Comparison of ENCODE assay signal across 18 cellular contexts in genomic region chr16:54407596-54407995, GRCh38.
DNase-seq lines count a peak whose midpoint lies in the region; ATAC-seq, FAIRE-seq and TF ChIP-seq lines count a peak whose summit lies in the region.
"Had no signal": no experiment of that assay in that cellular context is flagged by ENCODE, and none has a peak within 500 bp of the region (broad histone marks: within the 10 kb centered on the region; RNA-seq: fewer than 3 reads in every experiment).

No MANE protein-coding gene starts in this region.

- peak; percentile 83 for DNase-seq in GM03348 (ENCODE audit: low spot score)
- DNase-seq in SK-N-SH, result no peak
- peak; percentile 27 for DNase-seq in epithelial cell of esophagus (ENCODE audit: low read depth)
- DNase-seq in retinal pigment epithelial cell (ENCODE audit: low read depth), result peak; percentile 25
- no peak for DNase-seq in pancreas
- no peak for DNase-seq in LoVo (ENCODE audit: low spot score)
- no peak for DNase-seq in activated T-cell treated with anti-CD3 and anti-CD28 coated beads, Interleukin-2, amount 50 U/mL, for 4 hours
- DNase-seq: activated CD8-positive, alpha-beta memory T cell treated with anti-CD3 and anti-CD28 coated beads for 24 hours; amygdala; CD4-positive, CD25-positive, alpha-beta regulatory T cell; NCI-H1105; Peyer's patch; stimulated activated CD4-positive, alpha-beta T cell treated with anti-CD3 and anti-CD28 coated beads, Interleukin-4, amount 100 ng/mL, for 4 hours had no signal

- H3K4me1 Mint-ChIP-seq in activated T-cell treated with anti-CD3 and anti-CD28 coated beads, Interleukin-2, amount 50 U/mL, for 4 hours (ENCODE audit: low read depth), result no peaks in the 10 kb centered on the region
- H3K4me1 Mint-ChIP-seq: CD4-positive, CD25-positive, alpha-beta regulatory T cell had no signal

- intact Hi-C loops in pancreas (cut with DNase I), result no loop called here

- H2AFZ ChIP-seq in SK-N-SH (ENCODE audit: low read depth), result no peak overlapping the region

- no peaks in the 10 kb centered on the region for H3K9me3 Mint-ChIP-seq in activated T-cell treated with anti-CD3 and anti-CD28 coated beads, Interleukin-2, amount 50 U/mL, for 4 hours

- H3K9me2 ChIP-seq in SK-N-SH, result no peaks in the 10 kb centered on the region

- H4K20me1 ChIP-seq in SK-N-SH (ENCODE audit: insufficient read depth), result no peaks in the 10 kb centered on the region

- no peak for TF ChIP-seq RAD21 in SK-N-SH (IDR thresholded peaks at IDR 0.05; ENCODE audit: low read length)

- H3K4me1 ChIP-seq in SK-N-SH (ENCODE audit: control insufficient read depth in 1 of 2, insufficient read depth in 2 of 2, low read depth in 1 of 2, low read length in 1 of 2), result peaks cover 0 to 6% of the 10 kb centered on the region in 2 experiments; a peak in 1 of 4 replicates
- H3K4me1 ChIP-seq in pancreas, result no peaks in the 10 kb centered on the region
- H3K4me1 ChIP-seq: Peyer's patch had no signal

- H3K4me2 ChIP-seq in SK-N-SH, result no peak overlapping the region

- TF ChIP-seq CTCF in SK-N-SH (IDR thresholded peaks at IDR 0.05), result no peak
- TF ChIP-seq CTCF in epithelial cell of esophagus (IDR thresholded peaks at IDR 0.05; ENCODE audit: insufficient read depth, low read depth, low read length, missing control alignments), result no peak
- TF ChIP-seq CTCF in retinal pigment epithelial cell (conservative IDR thresholded peaks at IDR 0.05; ENCODE audit: low read depth, low read length), result no peak
- no peak for TF ChIP-seq CTCF in pancreas (IDR thresholded peaks at IDR 0.05)

- no peak overlapping the region for H3K4me3 Mint-ChIP-seq in activated T-cell treated with anti-CD3 and anti-CD28 coated beads, Interleukin-2, amount 50 U/mL, for 4 hours
- H3K4me3 Mint-ChIP-seq: mesothelial cell of epicardium, WTC11 had no signal

- no peak overlapping the region; a peak in 1 of 4 replicates for H3K27ac ChIP-seq in SK-N-SH (ENCODE audit: low read depth in 2 of 2, low read length in 1 of 2)
- no peak overlapping the region for H3K27ac ChIP-seq in pancreas
- H3K27ac ChIP-seq: neutrophil, Peyer's patch had no signal

- ATAC-seq in pancreas, result no peak
- no peak for ATAC-seq in activated T-cell treated with anti-CD3 and anti-CD28 coated beads, Interleukin-2, amount 50 U/mL, for 4 hours
- ATAC-seq: GM12878, WTC11 had no signal

- H3K9me3 ChIP-seq in SK-N-SH (no peaks in the 10 kb centered on the region), pancreas (no peaks in the 10 kb centered on the region)
- H3K9me3 ChIP-seq: neutrophil, Peyer's patch had no signal

- H3F3A ChIP-seq in SK-N-SH (replicated peaks; ENCODE audit: insufficient read depth), result no peaks in the 10 kb centered on the region

- POLR2A ChIA-PET in SK-N-SH (lab: Yijun Ruan, JAX), result no interaction called here

- no peak overlapping the region for H3K9ac ChIP-seq in SK-N-SH

- CTCF ChIA-PET in SK-N-SH (lab: Yijun Ruan, JAX), result no interaction called here

- no peak overlapping the region for H3K4me3 ChIP-seq in SK-N-SH (ENCODE audit: low read depth in 2 of 2, low read length in 1 of 2)
- H3K4me3 ChIP-seq in epithelial cell of esophagus (ENCODE audit: low read length), result no peak overlapping the region
- H3K4me3 ChIP-seq in retinal pigment epithelial cell (ENCODE audit: low read length), result no peak overlapping the region
- no peak overlapping the region for H3K4me3 ChIP-seq in pancreas
- H3K4me3 ChIP-seq: GM12878, Peyer's patch had no signal

- H3K36me3 ChIP-seq in SK-N-SH (replicated peaks in 1 of 2; ENCODE audit: control insufficient read depth in 1 of 2, insufficient read depth in 2 of 2, low read length in 1 of 2), result no peaks in the 10 kb centered on the region
- no peaks in the 10 kb centered on the region for H3K36me3 ChIP-seq in pancreas
- H3K36me3 ChIP-seq: neutrophil, Peyer's patch had no signal

- no peak for FAIRE-seq in pancreas (lab: Jason Lieb, UNC)
- FAIRE-seq: colon, GM12878 had no signal

- TF ChIP-seq EP300 in SK-N-SH (IDR thresholded peaks at IDR 0.05; ENCODE audit: borderline replicate concordance in 1 of 2, low read depth in 1 of 2, low read length in 1 of 2), result no peak

- H3K27me3 ChIP-seq in SK-N-SH (ENCODE audit: insufficient read depth), result no peaks in the 10 kb centered on the region
- no peaks in the 10 kb centered on the region for H3K27me3 ChIP-seq in pancreas
- H3K27me3 ChIP-seq: Peyer's patch had no signal

- peaks cover 10% of the 10 kb centered on the region for H3K27me3 Mint-ChIP-seq in activated T-cell treated with anti-CD3 and anti-CD28 coated beads, Interleukin-2, amount 50 U/mL, for 4 hours (ENCODE audit: low read depth)
- H3K27me3 Mint-ChIP-seq: CD4-positive, CD25-positive, alpha-beta regulatory T cell had no signal

- no peaks in the 10 kb centered on the region for H3K36me3 Mint-ChIP-seq in activated T-cell treated with anti-CD3 and anti-CD28 coated beads, Interleukin-2, amount 50 U/mL, for 4 hours (ENCODE audit: insufficient read depth)
- H3K36me3 Mint-ChIP-seq: CD4-positive, CD25-positive, alpha-beta regulatory T cell; mesothelial cell of epicardium had no signal

- 22% methylated on average over 3 of the region's 3 CpGs for WGBS in SK-N-SH (ENCODE audit: low lambda C conversion rate)
- WGBS in pancreas, 2 donors, result 80 to 86% methylated on average over 3 of the region's 3 CpGs

- no peaks in the 10 kb centered on the region for H3K79me2 ChIP-seq in SK-N-SH (ENCODE audit: insufficient read depth)

TF ChIP-seq in SK-N-SH, 30 proteins besides CTCF, POLR2A, EP300 and RAD21:
- TF ChIP-seq NFIC (IDR thresholded peaks at IDR 0.05; ENCODE audit: borderline replicate concordance) (peak; percentile 68), POLR2AphosphoS5 (IDR thresholded peaks at IDR 0.05; ENCODE audit: low read depth, low read length) (no peak), PBX3 (IDR thresholded peaks at IDR 0.05) (peak; percentile 37; the same call in 1 of the 2 replicates), TCF12 (IDR thresholded peaks at IDR 0.05) (peak; percentile 58)

Comparison
In these comparisons a context has a peak if more than half of its experiments do, and no peak if none do; other contexts are left out.
1. DNase-seq: peak in GM03348 (single experiment), epithelial cell of esophagus (single experiment) and retinal pigment epithelial cell (single experiment); none in SK-N-SH (single experiment), pancreas (0 of 6), LoVo (single experiment) and activated T-cell treated with anti-CD3 and anti-CD28 coated beads, Interleukin-2, amount 50 U/mL, for 4 hours (single experiment).